In genomic region chr14:75885829-75886228, GRCh38 we compare ENCODE assay signal across 14 cellular contexts.
DNase-seq lines count a peak whose midpoint lies in the region; ATAC-seq and TF ChIP-seq lines count a peak whose summit lies in the region.
"Had no signal": no experiment of that assay in that cellular context is flagged by ENCODE, and none has a peak within 500 bp of the region (broad histone marks: within the 10 kb centered on the region; RNA-seq: fewer than 3 reads in every experiment).

No MANE protein-coding gene starts in this region.

- H3K27ac ChIP-seq in foreskin keratinocyte = no peak overlapping the region
- H3K27ac ChIP-seq in lower lobe of right lung = no peak overlapping the region
- H3K27ac ChIP-seq in ascending aorta = no peak overlapping the region
- H3K27ac ChIP-seq: parathyroid adenoma, tibial artery, WERI-Rb-1 had no signal

- TF ChIP-seq CTCF in foreskin keratinocyte (conservative IDR thresholded peaks at IDR 0.05) (no peak), lower lobe of right lung (IDR thresholded peaks at IDR 0.05) (no peak), ascending aorta (IDR thresholded peaks at IDR 0.05) (no peak)

- ATAC-seq in foreskin keratinocyte = peak; percentile 53
- ATAC-seq in sciatic nerve = peak; percentile 66
- ATAC-seq in HG03354 (IDR thresholded peaks at IDR 0.05; ENCODE audit: poor library complexity, severe bottlenecking, unreplicated experiment) = no peak
- no peak for ATAC-seq in lower lobe of right lung
- ATAC-seq in GM18502 (IDR thresholded peaks at IDR 0.05; ENCODE audit: poor library complexity, unreplicated experiment) = no peak

- H3K4me1 ChIP-seq in foreskin keratinocyte = no peaks in the 10 kb centered on the region
- H3K4me1 ChIP-seq in lower lobe of right lung = peaks cover 6% of the 10 kb centered on the region
- no peaks in the 10 kb centered on the region for H3K4me1 ChIP-seq in ascending aorta
- H3K4me1 ChIP-seq: parathyroid adenoma had no signal

- no peak overlapping the region for H3K4me3 ChIP-seq in lower lobe of right lung
- H3K4me3 ChIP-seq in ascending aorta = no peak overlapping the region
- H3K4me3 ChIP-seq: tibial artery had no signal

- H3K9me3 ChIP-seq in lower lobe of right lung (no peaks in the 10 kb centered on the region), ascending aorta (no peaks in the 10 kb centered on the region)
- H3K9me3 ChIP-seq: tibial artery had no signal

- DNase-seq in ELR (ENCODE audit: low read depth) (peak; percentile 79), astrocyte of the hippocampus (ENCODE audit: low read depth, low spot score) (peak; percentile 81), foreskin keratinocyte (peak in 1 of 2 donors; percentile 41), sciatic nerve (ENCODE audit: low spot score) (no peak), lower lobe of right lung (no peak), ascending aorta (ENCODE audit: low spot score in 2 of 2) (no peak)
- DNase-seq: activated gamma-delta T cell treated with Interleukin-2 at 50 U/mL for 16 hours, caudate nucleus, DMS153, WERI-Rb-1 had no signal

- no peaks in the 10 kb centered on the region for H3K36me3 ChIP-seq in lower lobe of right lung
- peaks cover 0 to 6% of the 10 kb centered on the region in 2 donors for H3K36me3 ChIP-seq in ascending aorta

- intact Hi-C loops in sciatic nerve (cut with DNase I) (no loop called here), lower lobe of right lung (cut with DNase I) (no loop called here), ascending aorta (cut with DNase I) (no loop called here)

- H3K27me3 ChIP-seq in foreskin keratinocyte (no peaks in the 10 kb centered on the region), lower lobe of right lung (ENCODE audit: low read depth) (no peaks in the 10 kb centered on the region), ascending aorta (no peaks in the 10 kb centered on the region)
- H3K27me3 ChIP-seq: tibial artery had no signal

Comparison
In these comparisons a context has a peak if more than half of its experiments do, and no peak if none do; other contexts are left out.
1. DNase-seq: peak in ELR (single experiment) and astrocyte of the hippocampus (single experiment); none in sciatic nerve (single experiment), lower lobe of right lung (single experiment) and ascending aorta (0 of 2).
2. ATAC-seq: peak in foreskin keratinocyte (single experiment) and sciatic nerve (single experiment); none in HG03354 (single experiment), lower lobe of right lung (0 of 2) and GM18502 (single experiment).